ENCODE assay signal across 27 cellular contexts in the genomic region with DNA sequence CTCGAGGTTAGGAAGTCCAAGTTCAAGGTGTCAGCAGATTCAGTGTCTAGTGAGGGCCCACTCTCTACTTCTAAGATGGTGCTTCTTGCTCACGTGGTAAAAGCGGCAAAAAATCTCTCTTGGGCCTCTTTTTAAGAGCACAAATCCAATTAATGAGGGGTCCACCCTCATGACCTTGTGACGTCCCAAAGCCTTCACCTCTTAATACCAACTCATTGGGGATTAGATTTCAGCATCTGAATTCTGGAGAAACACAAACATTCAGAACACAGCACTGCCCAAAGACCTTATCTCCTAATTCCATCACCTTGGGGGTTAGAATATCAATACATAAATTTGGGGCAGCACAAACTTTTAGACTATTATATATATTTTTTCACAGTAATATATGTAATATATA.
"Had no signal": no experiment of that assay in that cellular context is flagged by ENCODE, and none has a peak within 500 bp of the region (broad histone marks: within the 10 kb centered on the region; RNA-seq: fewer than 3 reads in every experiment).

No MANE protein-coding gene starts in this region.

- H3K27me3 ChIP-seq: left lung, neural progenitor cell, neutrophil, stomach, testis, thyroid gland, transverse colon, upper lobe of left lung, vagina had no signal

- H3K9me3 ChIP-seq: left lung, lower lobe of right lung, neutrophil, psoas muscle, right atrium auricular region, stomach, testis, thyroid gland, transverse colon, upper lobe of left lung, vagina had no signal

- H3K27ac ChIP-seq: left lung, lower lobe of right lung, neural progenitor cell, neutrophil, parathyroid adenoma, psoas muscle, right atrium auricular region, skin epidermis, stomach, testis, thyroid gland, transverse colon, upper lobe of left lung, vagina had no signal

- H3K4me1 Mint-ChIP-seq: immature natural killer cell; naive thymus-derived CD8-positive, alpha-beta T cell; nephron; stimulated activated naive B cell treated with anti-CD40 and anti-IgM and Interleukin-4, amounts not matched to agents 10 μg/mL and 1 μg/mL and 100 μg/mL, for 72 hours had no signal

- H3K9ac ChIP-seq: neural progenitor cell, parathyroid adenoma had no signal

- DNase-seq: hypothalamus; immature natural killer cell; kidney; left colon; left lung; lower lobe of right lung; naive thymus-derived CD8-positive, alpha-beta T cell; occipital lobe; psoas muscle; stimulated activated CD4-positive, alpha-beta T cell treated with anti-CD3 and anti-CD28 coated beads, Interleukin-12 subunit alpha, Interleukin-12 subunit beta, amount 100 ng/mL, for 4 hours; stimulated activated CD4-positive, alpha-beta T cell treated with anti-CD3 and anti-CD28 coated beads, Interleukin-15, amount 100 ng/mL, for 24 hours; stimulated activated CD4-positive, alpha-beta T cell treated with anti-CD3 and anti-CD28 coated beads, Interleukin-2, amount 100 ng/mL, for 24 hours; stimulated activated CD4-positive, alpha-beta T cell treated with anti-CD3 and anti-CD28 coated beads, Interleukin-4, amount 100 ng/mL, for 1 hour; stimulated activated naive B cell treated with anti-CD40 and anti-IgM and Interleukin-4, amounts not matched to agents 10 μg/mL and 1 μg/mL and 100 μg/mL, for 72 hours; stimulated activated naive CD8-positive, alpha-beta T cell treated with anti-CD3 and anti-CD28 coated beads, Interleukin-15, Interleukin-2, amounts not matched to agents 100 U/mL and 50 U/mL, for 24 hours; stomach; testis; thyroid gland; transverse colon; upper lobe of left lung had no signal

- H3K4me3 ChIP-seq: left lung, lower lobe of right lung, neural progenitor cell, psoas muscle, right atrium auricular region, skin epidermis, stomach, testis, thyroid gland, transverse colon, upper lobe of left lung, vagina had no signal

- H3K27me3 Mint-ChIP-seq: stimulated activated naive B cell treated with anti-CD40 and anti-IgM and Interleukin-4, amounts not matched to agents 10 μg/mL and 1 μg/mL and 100 μg/mL, for 72 hours had no signal

- H3K36me3 Mint-ChIP-seq: immature natural killer cell; naive thymus-derived CD8-positive, alpha-beta T cell; neural progenitor cell; stimulated activated naive B cell treated with anti-CD40 and anti-IgM and Interleukin-4, amounts not matched to agents 10 μg/mL and 1 μg/mL and 100 μg/mL, for 72 hours had no signal

- H3K27ac Mint-ChIP-seq: immature natural killer cell; naive thymus-derived CD8-positive, alpha-beta T cell; nephron; neural progenitor cell; stimulated activated naive B cell treated with anti-CD40 and anti-IgM and Interleukin-4, amounts not matched to agents 10 μg/mL and 1 μg/mL and 100 μg/mL, for 72 hours had no signal

- H3K36me3 ChIP-seq: left lung, lower lobe of right lung, neural progenitor cell, neutrophil, right atrium auricular region, stomach, thyroid gland, transverse colon, upper lobe of left lung, vagina had no signal

- H3K9me3 Mint-ChIP-seq: nephron, neural progenitor cell had no signal

- H3K4me3 Mint-ChIP-seq: immature natural killer cell; naive thymus-derived CD8-positive, alpha-beta T cell; nephron; neural progenitor cell; stimulated activated naive B cell treated with anti-CD40 and anti-IgM and Interleukin-4, amounts not matched to agents 10 μg/mL and 1 μg/mL and 100 μg/mL, for 72 hours had no signal

- H3K4me1 ChIP-seq: left lung, lower lobe of right lung, neural progenitor cell, parathyroid adenoma, psoas muscle, right atrium auricular region, stomach, testis, thyroid gland, transverse colon, upper lobe of left lung, vagina had no signal
